In the genomic region with DNA sequence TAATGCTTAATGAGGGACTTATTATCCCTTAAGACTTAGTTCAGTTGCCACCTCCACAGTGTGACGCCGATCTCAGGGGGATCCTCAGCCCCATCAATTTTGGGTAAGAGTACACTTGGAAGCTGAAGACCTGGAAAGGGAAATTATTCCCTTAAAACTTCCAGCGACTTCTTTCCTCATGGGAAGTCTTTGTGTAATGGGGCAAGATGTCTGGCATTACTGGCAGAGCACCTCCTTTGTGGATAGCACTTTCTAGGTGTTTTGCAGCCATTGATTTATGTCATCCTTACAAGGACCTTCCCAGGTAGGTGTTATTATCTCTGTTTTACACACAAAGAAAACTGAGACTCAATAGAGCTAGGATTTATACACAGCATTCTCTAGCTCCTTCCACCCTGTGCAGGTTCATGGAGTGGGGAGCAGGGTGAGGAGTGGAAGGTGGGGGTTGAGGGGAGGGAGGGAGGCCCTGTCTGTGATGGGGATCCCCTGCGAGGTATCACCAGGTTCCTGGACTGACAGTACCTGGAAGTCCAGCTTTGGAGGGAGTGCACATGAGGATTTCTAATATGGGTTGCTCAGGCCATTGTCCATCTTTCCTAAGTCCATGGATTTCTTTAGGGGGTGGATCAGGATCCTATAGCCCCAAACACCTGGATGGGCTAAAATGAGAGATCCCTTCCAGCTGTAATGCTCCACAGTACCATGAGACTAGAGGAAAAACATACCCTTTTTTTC, we compare ENCODE assay signal across 22 cellular contexts.
"Had no signal": no experiment of that assay in that cellular context is flagged by ENCODE, and none has a peak within 500 bp of the region (broad histone marks: within the 10 kb centered on the region; RNA-seq: fewer than 3 reads in every experiment).

No MANE protein-coding gene starts in this region.

- H3K4me3 ChIP-seq: MG63, SK-N-MC had no signal

- H3K9me3 ChIP-seq: MG63 had no signal

- H3K27ac ChIP-seq: RWPE1, SK-N-MC had no signal

- DNase-seq: IMR-90, Karpas-422, KG1, MG63, NCI-H1092, NCI-H1105 treated with DMSO at 0.1 percent for 48 hours, NCI-H1417 treated with DMSO at 0.1 percent for 48 hours, NCI-H146, NCI-H1694 treated with DMSO at 0.1 percent for 48 hours, NCI-H1930, NCI-H2081, NCI-H2107, NCI-H2171, NCI-H226, NCI-H446, NCI-H510A, NCI-H524 treated with DMSO at 0.1 percent for 48 hours, NCI-H69, NCI-H774, SHP77 had no signal

- H3K27me3 ChIP-seq: MG63 had no signal

- H3K36me3 ChIP-seq: MG63 had no signal
